Comparison of ENCODE assay signal across 24 cellular contexts in genomic region chr4:176814770-176815169, GRCh38. TPM values are rescaled to one million over a fixed set of nuclear protein-coding genes. Genes with fewer than 3 reads are reported as not detected.
DNase-seq lines count a peak whose midpoint lies in the region; TF ChIP-seq lines count a peak whose summit lies in the region.
"Had no signal": no experiment of that assay in that cellular context is flagged by ENCODE, and none has a peak within 500 bp of the region (broad histone marks: within the 10 kb centered on the region; RNA-seq: fewer than 3 reads in every experiment).

No MANE protein-coding gene starts in this region.

- H3K4me3 ChIP-seq in fibroblast of mammary gland (ENCODE audit: control insufficient read depth, low read depth, low read length) = no peak overlapping the region
- no peak overlapping the region for H3K4me3 ChIP-seq in left ventricle myocardium inferior
- H3K4me3 ChIP-seq: K562, MG63, testis had no signal

- peaks cover 83% of the 10 kb centered on the region for H3K4me1 Mint-ChIP-seq in HFFc6 (ENCODE audit: low read depth)
- H3K4me1 Mint-ChIP-seq: CD4-positive, alpha-beta memory T cell; neural crest cell; T-helper 17 cell had no signal

- DNase-seq in HFFc6 (peak; percentile 68), amniotic epithelial cell (ENCODE audit: low read depth) (peak; percentile 69), fibroblast of mammary gland (ENCODE audit: low read depth) (peak; percentile 37), SKM-1 (lab: John Stamatoyannopoulos, UW; ENCODE audit: unreplicated experiment) (no peak), substantia nigra (lab: John Stamatoyannopoulos, UW) (no peak), NCI-H446 (lab: John Stamatoyannopoulos, UW) (no peak), left ventricle myocardium inferior (no peak)
- DNase-seq: activated CD4-positive, alpha-beta T cell treated with anti-CD3 and anti-CD28 coated beads for 1 hour; activated effector memory CD4-positive, alpha-beta T cell treated with Interleukin-2 at 50 U/mL for 16 hours; activated T-cell treated with anti-CD3 and anti-CD28 coated beads for 4 hours; AML-193; CD4-positive, alpha-beta memory T cell; foreskin melanocyte; left cardiac atrium; MG63; NCI-H2107; posterior cingulate gyrus; stimulated activated CD4-positive, alpha-beta T cell treated with anti-CD3 and anti-CD28 coated beads, Interleukin-15, amount 100 ng/mL, for 24 hours; stimulated activated naive CD4-positive, alpha-beta T cell; T-helper 17 cell; testis had no signal

- peak overlapping the region; percentile 79 for H3K4me3 Mint-ChIP-seq in HFFc6
- H3K4me3 Mint-ChIP-seq: activated naive CD8-positive, alpha-beta T cell; CD4-positive, alpha-beta memory T cell; neural crest cell; T-helper 17 cell had no signal

- no peaks in the 10 kb centered on the region for H3K9me3 Mint-ChIP-seq in HFFc6
- H3K9me3 Mint-ChIP-seq: neural crest cell had no signal

- TF ChIP-seq CTCF in HFFc6 (IDR thresholded peaks at IDR 0.05) (no peak), fibroblast of mammary gland (conservative IDR thresholded peaks at IDR 0.05; ENCODE audit: control insufficient read depth, insufficient read depth, low read depth, low read length) (no peak), left ventricle myocardium inferior (IDR thresholded peaks at IDR 0.05; ENCODE audit: borderline replicate concordance) (no peak)

- H3K9me3 ChIP-seq in left ventricle myocardium inferior (replicated peaks) = no peaks in the 10 kb centered on the region
- H3K9me3 ChIP-seq: MG63, testis had no signal

- no peaks in the 10 kb centered on the region for H3K36me3 ChIP-seq in left ventricle myocardium inferior
- H3K36me3 ChIP-seq: MG63 had no signal

- H3K27me3 Mint-ChIP-seq in HFFc6 (ENCODE audit: insufficient read depth) = no peaks in the 10 kb centered on the region
- H3K27me3 Mint-ChIP-seq: activated naive CD8-positive, alpha-beta T cell; CD4-positive, alpha-beta memory T cell; T-helper 17 cell had no signal

- intact Hi-C loops in left ventricle myocardium inferior (cut with micrococcal nuclease) = no loop called here

- H3K27ac Mint-ChIP-seq in HFFc6 = peak overlapping the region; percentile 90
- H3K27ac Mint-ChIP-seq: activated naive CD8-positive, alpha-beta T cell; CD4-positive, alpha-beta memory T cell; T-helper 17 cell had no signal

- no peaks in the 10 kb centered on the region for H3K4me1 ChIP-seq in left ventricle myocardium inferior
- H3K4me1 ChIP-seq: testis had no signal

- H3K27ac ChIP-seq in substantia nigra (ENCODE audit: low read depth, low read length, poor library complexity, severe bottlenecking) (no peak overlapping the region), left ventricle myocardium inferior (replicated peaks) (no peak overlapping the region)
- H3K27ac ChIP-seq: testis had no signal

- no peaks in the 10 kb centered on the region for H3K36me3 Mint-ChIP-seq in HFFc6 (ENCODE audit: low read depth)
- H3K36me3 Mint-ChIP-seq: activated naive CD8-positive, alpha-beta T cell; CD4-positive, alpha-beta memory T cell had no signal

- H3K27me3 ChIP-seq in left ventricle myocardium inferior (ENCODE audit: low read depth) = no peaks in the 10 kb centered on the region
- H3K27me3 ChIP-seq: MG63, testis had no signal

RNA-seq across cellular contexts. Expression of gene VEGFC, which starts 22.0 kb away (rescaled TPM):
- 100 to 1,000 TPM; 323 to 374 (median 351) TPM for total RNA-seq in HFFc6 (2021; fragmentation: NEBNext Ultra II Directional; extraction: Animal tissue kit (Norgen Biotek cat#: 25700))
- 7.5 TPM for total RNA-seq in left ventricle myocardium inferior
- total RNA-seq: CD4-positive, alpha-beta memory T cell; K562 had no signal

Comparison
In these comparisons a context has a peak if more than half of its experiments do, and no peak if none do; other contexts are left out.
1. DNase-seq: peak in HFFc6 (single experiment), amniotic epithelial cell (single experiment) and fibroblast of mammary gland (single experiment); none in SKM-1 (single experiment), substantia nigra (0 of 49), NCI-H446 (0 of 2) and left ventricle myocardium inferior (single experiment).
2. RNA of gene VEGFC, which starts 22.0 kb away (total RNA-seq): 323 to 374 TPM in HFFc6; 7.5 TPM in left ventricle myocardium inferior (single experiment); every median in the first group is over 10 times any median in the second.